In genomic region chr2:185082749-185083148, GRCh38 we compare ENCODE assay signal across 31 cellular contexts.
"Had no signal": no experiment of that assay in that cellular context is flagged by ENCODE, and none has a peak within 500 bp of the region (broad histone marks: within the 10 kb centered on the region; RNA-seq: fewer than 3 reads in every experiment).

No MANE protein-coding gene starts in this region.

- H3K27ac Mint-ChIP-seq: naive thymus-derived CD4-positive, alpha-beta T cell; natural killer cell; nephron; progenitor cell of endocrine pancreas; stimulated activated memory B cell treated with anti-CD40 and anti-IgM and Interleukin-4, amounts not matched to agents 10 μg/mL and 1 μg/mL and 100 μg/mL, for 72 hours; stimulated activated naive CD8-positive, alpha-beta T cell treated with anti-CD3 and anti-CD28 coated beads, Interleukin-15, amount 100 ng/mL, for 72 hours; type B pancreatic cell had no signal

- H2AFZ ChIP-seq: parathyroid adenoma had no signal

- H3K27me3 Mint-ChIP-seq: naive thymus-derived CD4-positive, alpha-beta T cell; progenitor cell of endocrine pancreas; stimulated activated memory B cell treated with anti-CD40 and anti-IgM and Interleukin-4, amounts not matched to agents 10 μg/mL and 1 μg/mL and 100 μg/mL, for 72 hours; stimulated activated naive CD8-positive, alpha-beta T cell treated with anti-CD3 and anti-CD28 coated beads, Interleukin-15, amount 100 ng/mL, for 72 hours; type B pancreatic cell had no signal

- DNase-seq: naive thymus-derived CD4-positive, alpha-beta T cell; natural killer cell; occipital lobe; ovary; posterior cingulate gyrus; psoas muscle; right cardiac atrium; spleen; stimulated activated CD4-positive, alpha-beta T cell treated with anti-CD3 and anti-CD28 coated beads, Interleukin-12 subunit alpha, Interleukin-12 subunit beta, amount 100 ng/mL, for 4 hours; stimulated activated CD4-positive, alpha-beta T cell treated with anti-CD3 and anti-CD28 coated beads, Interleukin-1b, Interleukin-23, amount 100 ng/mL, for 48 hours; stimulated activated CD4-positive, alpha-beta T cell treated with anti-CD3 and anti-CD28 coated beads, Interleukin-4, amount 100 ng/mL, for 1 hour; stimulated activated CD4-positive, alpha-beta T cell treated with anti-CD3 and anti-CD28 coated beads, Interleukin-4, amount 100 ng/mL, for 4 hours; stimulated activated CD8-positive, alpha-beta memory T cell treated with anti-CD3 and anti-CD28 coated beads, Interleukin-4, amount 100 ng/mL, for 48 hours; stimulated activated naive CD4-positive, alpha-beta T cell; stimulated activated naive CD8-positive, alpha-beta T cell treated with anti-CD3 and anti-CD28 coated beads, Interleukin-15, amount 100 ng/mL, for 72 hours; stimulated activated naive CD8-positive, alpha-beta T cell treated with anti-CD3 and anti-CD28 coated beads, Interleukin-15, Interleukin-2, amounts not matched to agents 100 U/mL and 50 U/mL, for 24 hours; substantia nigra; testis; tibial artery; transverse colon; upper lobe of right lung; uterus had no signal

- ATAC-seq: naive thymus-derived CD4-positive, alpha-beta T cell; natural killer cell; psoas muscle; right cardiac atrium; sciatic nerve; stimulated activated memory B cell treated with anti-CD40 and anti-IgM and Interleukin-4, amounts not matched to agents 10 μg/mL and 1 μg/mL and 100 μg/mL, for 72 hours; stimulated activated naive CD8-positive, alpha-beta T cell treated with anti-CD3 and anti-CD28 coated beads, Interleukin-15, amount 100 ng/mL, for 72 hours; stimulated activated naive CD8-positive, alpha-beta T cell treated with anti-CD3 and anti-CD28 coated beads, Interleukin-15, Interleukin-2, amounts not matched to agents 100 U/mL and 50 U/mL, for 24 hours; upper lobe of right lung had no signal

- H3K27me3 ChIP-seq: ovary, spleen, suprapubic skin, testis, tibial artery, transverse colon, upper lobe of right lung had no signal

- H3K9me3 Mint-ChIP-seq: nephron, type B pancreatic cell had no signal

- H3K9me3 ChIP-seq: ovary, psoas muscle, spleen, suprapubic skin, testis, tibial artery, transverse colon, upper lobe of right lung, uterus had no signal

- H3K36me3 Mint-ChIP-seq: naive thymus-derived CD4-positive, alpha-beta T cell; natural killer cell; stimulated activated memory B cell treated with anti-CD40 and anti-IgM and Interleukin-4, amounts not matched to agents 10 μg/mL and 1 μg/mL and 100 μg/mL, for 72 hours; type B pancreatic cell had no signal

- H3K4me1 Mint-ChIP-seq: naive thymus-derived CD4-positive, alpha-beta T cell; natural killer cell; nephron; stimulated activated memory B cell treated with anti-CD40 and anti-IgM and Interleukin-4, amounts not matched to agents 10 μg/mL and 1 μg/mL and 100 μg/mL, for 72 hours; stimulated activated naive CD8-positive, alpha-beta T cell treated with anti-CD3 and anti-CD28 coated beads, Interleukin-15, amount 100 ng/mL, for 72 hours had no signal

- H3K4me3 ChIP-seq: ovary, psoas muscle, skin epidermis, smooth muscle cell, spleen, suprapubic skin, testis, tibial artery, transverse colon, upper lobe of right lung, uterus had no signal

- H3K27ac ChIP-seq: ovary, parathyroid adenoma, psoas muscle, skin epidermis, spleen, suprapubic skin, testis, tibial artery, transverse colon, upper lobe of right lung, uterus had no signal

- H3K79me2 ChIP-seq: parathyroid adenoma had no signal

- H3K9ac ChIP-seq: parathyroid adenoma had no signal

- H3K36me3 ChIP-seq: ovary, spleen, suprapubic skin, tibial artery, transverse colon, upper lobe of right lung, uterus had no signal

- H3K4me2 ChIP-seq: smooth muscle cell had no signal

- H3K4me1 ChIP-seq: parathyroid adenoma, psoas muscle, spleen, suprapubic skin, testis, tibial artery, transverse colon, upper lobe of right lung, uterus had no signal

- H3K4me3 Mint-ChIP-seq: naive thymus-derived CD4-positive, alpha-beta T cell; natural killer cell; nephron; stimulated activated memory B cell treated with anti-CD40 and anti-IgM and Interleukin-4, amounts not matched to agents 10 μg/mL and 1 μg/mL and 100 μg/mL, for 72 hours; stimulated activated naive CD8-positive, alpha-beta T cell treated with anti-CD3 and anti-CD28 coated beads, Interleukin-15, amount 100 ng/mL, for 72 hours; type B pancreatic cell had no signal
